ENCODE assay signal across 1 cellular context in the genomic region with DNA sequence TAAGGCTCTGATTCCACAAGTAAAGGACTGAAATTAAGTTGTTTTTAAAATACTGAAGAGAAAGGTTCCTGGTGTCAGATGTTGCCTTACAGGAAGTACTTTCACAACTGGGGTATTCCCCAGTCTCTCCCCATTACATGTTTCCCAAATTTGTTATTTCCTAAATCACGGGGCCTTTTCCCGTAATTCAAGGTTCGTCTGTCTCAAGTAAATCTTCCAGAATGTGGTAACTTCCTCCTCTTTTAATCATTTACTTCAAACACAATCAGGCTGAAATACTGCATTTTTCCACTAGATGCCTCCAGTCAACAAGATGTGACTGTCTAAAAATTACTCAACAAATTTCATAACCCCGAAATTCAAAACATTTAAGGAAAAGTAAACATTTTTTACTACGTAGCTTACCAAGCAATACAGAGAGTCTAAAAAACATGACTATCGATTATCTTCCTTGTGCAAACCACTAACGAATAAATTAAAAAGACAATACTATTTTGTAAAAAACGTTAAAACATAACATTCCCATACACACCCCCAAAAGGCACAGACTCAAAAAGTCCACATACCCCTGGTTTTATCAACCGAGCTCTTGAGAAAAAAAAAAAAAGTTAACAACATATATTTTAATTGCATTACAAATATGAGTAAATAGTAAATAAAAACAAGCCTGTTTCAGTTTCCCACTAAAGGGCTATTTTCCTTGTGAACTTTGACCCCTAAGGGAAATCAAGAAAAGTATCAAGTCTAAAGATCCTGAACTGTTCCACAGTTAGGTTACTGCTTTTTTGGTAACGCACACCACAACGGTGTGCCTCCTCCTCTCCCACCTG.
TF ChIP-seq lines count a peak whose summit lies in the region.

No MANE protein-coding gene starts in this region.

TF ChIP-seq in HepG2, 621 proteins besides CTCF, POLR2A, EP300 and RAD21 (continues in another document):
- TF ChIP-seq NKX3-1 (CRISPR knock-in tag; IDR thresholded peaks at IDR 0.05) (no peak), TP53 (CRISPR knock-in tag; conservative IDR thresholded peaks at IDR 0.05) (0 out of 2 replicates have a peak, but pooled peaks have one; percentile 35), NCOA2 (CRISPR knock-in tag; IDR thresholded peaks at IDR 0.05) (peak; percentile 95), ZNF672 (CRISPR knock-in tag; IDR thresholded peaks at IDR 0.05) (no peak), SOX6 (IDR thresholded peaks at IDR 0.05) (no peak), SOX6 (CRISPR knock-in tag; IDR thresholded peaks at IDR 0.05) (peak; percentile 80; the same call in 1 of the 2 replicates), TBX2 (CRISPR knock-in tag; IDR thresholded peaks at IDR 0.05; ENCODE audit: borderline replicate concordance) (no peak), FOXJ3 (CRISPR knock-in tag; IDR thresholded peaks at IDR 0.05; ENCODE audit: borderline replicate concordance) (peak; percentile 87; the same call in 1 of the 2 replicates), HDAC1 (CRISPR knock-in tag; IDR thresholded peaks at IDR 0.05) (peak; percentile 54), ZNF878 (CRISPR knock-in tag; IDR thresholded peaks at IDR 0.05) (peak; percentile 88; the same call in 1 of the 2 replicates), SMC3 (IDR thresholded peaks at IDR 0.05; ENCODE audit: low read length) (peak; percentile 67), ZKSCAN1 (IDR thresholded peaks at IDR 0.05; ENCODE audit: low read length) (no peak), GFI1 (CRISPR knock-in tag; IDR thresholded peaks at IDR 0.05; ENCODE audit: borderline replicate concordance) (peak; percentile 84), RORA (CRISPR knock-in tag; IDR thresholded peaks at IDR 0.05) (0 out of 2 replicates have a peak, but pooled peaks have one; percentile 27), TGIF2 (CRISPR knock-in tag; IDR thresholded peaks at IDR 0.05) (peak; percentile 86), RELA (CRISPR knock-in tag; IDR thresholded peaks at IDR 0.05) (peak; percentile 100), ZSCAN12 (CRISPR knock-in tag; IDR thresholded peaks at IDR 0.05) (no peak), ZNF781 (CRISPR knock-in tag; IDR thresholded peaks at IDR 0.05; ENCODE audit: borderline replicate concordance, not compliant biosample characterization) (no peak), ZNF441 (CRISPR knock-in tag; IDR thresholded peaks at IDR 0.05; ENCODE audit: borderline replicate concordance) (no peak), ZSCAN9 (CRISPR knock-in tag; IDR thresholded peaks at IDR 0.05; ENCODE audit: borderline replicate concordance) (peak; percentile 55; the same call in 1 of the 2 replicates), KDM6A (CRISPR knock-in tag; IDR thresholded peaks at IDR 0.05; ENCODE audit: low read depth) (peak; percentile 46; the same call in 1 of the 2 replicates), ZNF331 (CRISPR knock-in tag; IDR thresholded peaks at IDR 0.05) (peak; percentile 77; the same call in 1 of the 2 replicates), ZNF335 (CRISPR knock-in tag; IDR thresholded peaks at IDR 0.05) (no peak), ZNF883 (CRISPR knock-in tag; IDR thresholded peaks at IDR 0.05; ENCODE audit: not compliant biosample characterization) (no peak), NFKBIZ (CRISPR knock-in tag; IDR thresholded peaks at IDR 0.05) (peak; percentile 100), MIER3 (CRISPR knock-in tag; IDR thresholded peaks at IDR 0.05; ENCODE audit: borderline replicate concordance) (peak; percentile 75; the same call in 1 of the 2 replicates), ZNF205 (CRISPR knock-in tag; IDR thresholded peaks at IDR 0.05) (peak; percentile 48; the same call in 1 of the 2 replicates), MXD4 (CRISPR knock-in tag; IDR thresholded peaks at IDR 0.05) (peak; percentile 34; the same call in 1 of the 2 replicates)
- TF ChIP-seq, protein P1, sequence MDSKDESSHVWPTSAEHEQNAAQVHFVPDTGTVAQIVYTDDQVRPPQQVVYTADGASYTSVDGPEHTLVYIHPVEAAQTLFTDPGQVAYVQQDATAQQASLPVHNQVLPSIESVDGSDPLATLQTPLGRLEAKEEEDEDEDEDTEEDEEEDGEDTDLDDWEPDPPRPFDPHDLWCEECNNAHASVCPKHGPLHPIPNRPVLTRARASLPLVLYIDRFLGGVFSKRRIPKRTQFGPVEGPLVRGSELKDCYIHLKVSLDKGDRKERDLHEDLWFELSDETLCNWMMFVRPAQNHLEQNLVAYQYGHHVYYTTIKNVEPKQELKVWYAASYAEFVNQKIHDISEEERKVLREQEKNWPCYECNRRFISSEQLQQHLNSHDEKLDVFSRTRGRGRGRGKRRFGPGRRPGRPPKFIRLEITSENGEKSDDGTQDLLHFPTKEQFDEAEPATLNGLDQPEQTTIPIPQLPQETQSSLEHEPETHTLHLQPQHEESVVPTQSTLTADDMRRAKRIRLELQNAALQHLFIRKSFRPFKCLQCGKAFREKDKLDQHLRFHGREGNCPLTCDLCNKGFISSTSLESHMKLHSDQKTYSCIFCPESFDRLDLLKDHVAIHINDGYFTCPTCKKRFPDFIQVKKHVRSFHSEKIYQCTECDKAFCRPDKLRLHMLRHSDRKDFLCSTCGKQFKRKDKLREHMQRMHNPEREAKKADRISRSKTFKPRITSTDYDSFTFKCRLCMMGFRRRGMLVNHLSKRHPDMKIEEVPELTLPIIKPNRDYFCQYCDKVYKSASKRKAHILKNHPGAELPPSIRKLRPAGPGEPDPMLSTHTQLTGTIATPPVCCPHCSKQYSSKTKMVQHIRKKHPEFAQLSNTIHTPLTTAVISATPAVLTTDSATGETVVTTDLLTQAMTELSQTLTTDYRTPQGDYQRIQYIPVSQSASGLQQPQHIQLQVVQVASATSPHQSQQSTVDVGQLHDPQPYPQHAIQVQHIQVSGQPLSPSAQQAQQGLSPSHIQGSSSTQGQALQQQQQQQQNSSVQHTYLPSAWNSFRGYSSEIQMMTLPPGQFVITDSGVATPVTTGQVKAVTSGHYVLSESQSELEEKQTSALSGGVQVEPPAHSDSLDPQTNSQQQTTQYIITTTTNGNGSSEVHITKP (CRISPR knock-in tag; IDR thresholded peaks at IDR 0.05; ENCODE audit: low read depth): peak; percentile 93
- TF ChIP-seq, protein P2, sequence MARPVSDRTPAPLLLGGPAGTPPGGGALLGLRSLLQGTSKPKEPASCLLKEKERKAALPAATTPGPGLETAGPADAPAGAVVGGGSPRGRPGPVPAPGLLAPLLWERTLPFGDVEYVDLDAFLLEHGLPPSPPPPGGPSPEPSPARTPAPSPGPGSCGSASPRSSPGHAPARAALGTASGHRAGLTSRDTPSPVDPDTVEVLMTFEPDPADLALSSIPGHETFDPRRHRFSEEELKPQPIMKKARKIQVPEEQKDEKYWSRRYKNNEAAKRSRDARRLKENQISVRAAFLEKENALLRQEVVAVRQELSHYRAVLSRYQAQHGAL (CRISPR knock-in tag; IDR thresholded peaks at IDR 0.05; ENCODE audit: not compliant biosample characterization): no peak
- TF ChIP-seq, protein P3, sequence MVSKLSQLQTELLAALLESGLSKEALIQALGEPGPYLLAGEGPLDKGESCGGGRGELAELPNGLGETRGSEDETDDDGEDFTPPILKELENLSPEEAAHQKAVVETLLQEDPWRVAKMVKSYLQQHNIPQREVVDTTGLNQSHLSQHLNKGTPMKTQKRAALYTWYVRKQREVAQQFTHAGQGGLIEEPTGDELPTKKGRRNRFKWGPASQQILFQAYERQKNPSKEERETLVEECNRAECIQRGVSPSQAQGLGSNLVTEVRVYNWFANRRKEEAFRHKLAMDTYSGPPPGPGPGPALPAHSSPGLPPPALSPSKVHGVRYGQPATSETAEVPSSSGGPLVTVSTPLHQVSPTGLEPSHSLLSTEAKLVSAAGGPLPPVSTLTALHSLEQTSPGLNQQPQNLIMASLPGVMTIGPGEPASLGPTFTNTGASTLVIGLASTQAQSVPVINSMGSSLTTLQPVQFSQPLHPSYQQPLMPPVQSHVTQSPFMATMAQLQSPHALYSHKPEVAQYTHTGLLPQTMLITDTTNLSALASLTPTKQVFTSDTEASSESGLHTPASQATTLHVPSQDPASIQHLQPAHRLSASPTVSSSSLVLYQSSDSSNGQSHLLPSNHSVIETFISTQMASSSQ (IDR thresholded peaks at IDR 0.05; ENCODE audit: low read depth): peak; percentile 91
- TF ChIP-seq, protein P3 (CRISPR knock-in tag; IDR thresholded peaks at IDR 0.05; ENCODE audit: borderline replicate concordance): peak; percentile 94; the same call in 1 of the 2 replicates
- TF ChIP-seq, protein P4, sequence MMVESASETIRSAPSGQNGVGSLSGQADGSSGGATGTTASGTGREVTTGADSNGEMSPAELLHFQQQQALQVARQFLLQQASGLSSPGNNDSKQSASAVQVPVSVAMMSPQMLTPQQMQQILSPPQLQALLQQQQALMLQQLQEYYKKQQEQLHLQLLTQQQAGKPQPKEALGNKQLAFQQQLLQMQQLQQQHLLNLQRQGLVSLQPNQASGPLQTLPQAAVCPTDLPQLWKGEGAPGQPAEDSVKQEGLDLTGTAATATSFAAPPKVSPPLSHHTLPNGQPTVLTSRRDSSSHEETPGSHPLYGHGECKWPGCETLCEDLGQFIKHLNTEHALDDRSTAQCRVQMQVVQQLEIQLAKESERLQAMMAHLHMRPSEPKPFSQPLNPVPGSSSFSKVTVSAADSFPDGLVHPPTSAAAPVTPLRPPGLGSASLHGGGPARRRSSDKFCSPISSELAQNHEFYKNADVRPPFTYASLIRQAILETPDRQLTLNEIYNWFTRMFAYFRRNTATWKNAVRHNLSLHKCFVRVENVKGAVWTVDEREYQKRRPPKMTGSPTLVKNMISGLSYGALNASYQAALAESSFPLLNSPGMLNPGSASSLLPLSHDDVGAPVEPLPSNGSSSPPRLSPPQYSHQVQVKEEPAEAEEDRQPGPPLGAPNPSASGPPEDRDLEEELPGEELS (CRISPR knock-in tag; IDR thresholded peaks at IDR 0.05): peak; percentile 81
- TF ChIP-seq, protein P5, sequence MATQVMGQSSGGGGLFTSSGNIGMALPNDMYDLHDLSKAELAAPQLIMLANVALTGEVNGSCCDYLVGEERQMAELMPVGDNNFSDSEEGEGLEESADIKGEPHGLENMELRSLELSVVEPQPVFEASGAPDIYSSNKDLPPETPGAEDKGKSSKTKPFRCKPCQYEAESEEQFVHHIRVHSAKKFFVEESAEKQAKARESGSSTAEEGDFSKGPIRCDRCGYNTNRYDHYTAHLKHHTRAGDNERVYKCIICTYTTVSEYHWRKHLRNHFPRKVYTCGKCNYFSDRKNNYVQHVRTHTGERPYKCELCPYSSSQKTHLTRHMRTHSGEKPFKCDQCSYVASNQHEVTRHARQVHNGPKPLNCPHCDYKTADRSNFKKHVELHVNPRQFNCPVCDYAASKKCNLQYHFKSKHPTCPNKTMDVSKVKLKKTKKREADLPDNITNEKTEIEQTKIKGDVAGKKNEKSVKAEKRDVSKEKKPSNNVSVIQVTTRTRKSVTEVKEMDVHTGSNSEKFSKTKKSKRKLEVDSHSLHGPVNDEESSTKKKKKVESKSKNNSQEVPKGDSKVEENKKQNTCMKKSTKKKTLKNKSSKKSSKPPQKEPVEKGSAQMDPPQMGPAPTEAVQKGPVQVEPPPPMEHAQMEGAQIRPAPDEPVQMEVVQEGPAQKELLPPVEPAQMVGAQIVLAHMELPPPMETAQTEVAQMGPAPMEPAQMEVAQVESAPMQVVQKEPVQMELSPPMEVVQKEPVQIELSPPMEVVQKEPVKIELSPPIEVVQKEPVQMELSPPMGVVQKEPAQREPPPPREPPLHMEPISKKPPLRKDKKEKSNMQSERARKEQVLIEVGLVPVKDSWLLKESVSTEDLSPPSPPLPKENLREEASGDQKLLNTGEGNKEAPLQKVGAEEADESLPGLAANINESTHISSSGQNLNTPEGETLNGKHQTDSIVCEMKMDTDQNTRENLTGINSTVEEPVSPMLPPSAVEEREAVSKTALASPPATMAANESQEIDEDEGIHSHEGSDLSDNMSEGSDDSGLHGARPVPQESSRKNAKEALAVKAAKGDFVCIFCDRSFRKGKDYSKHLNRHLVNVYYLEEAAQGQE (IDR thresholded peaks at IDR 0.05; ENCODE audit: borderline replicate concordance in 1 of 2, low read depth in 1 of 2, low read length in 2 of 2): no peak
- TF ChIP-seq, protein P6, sequence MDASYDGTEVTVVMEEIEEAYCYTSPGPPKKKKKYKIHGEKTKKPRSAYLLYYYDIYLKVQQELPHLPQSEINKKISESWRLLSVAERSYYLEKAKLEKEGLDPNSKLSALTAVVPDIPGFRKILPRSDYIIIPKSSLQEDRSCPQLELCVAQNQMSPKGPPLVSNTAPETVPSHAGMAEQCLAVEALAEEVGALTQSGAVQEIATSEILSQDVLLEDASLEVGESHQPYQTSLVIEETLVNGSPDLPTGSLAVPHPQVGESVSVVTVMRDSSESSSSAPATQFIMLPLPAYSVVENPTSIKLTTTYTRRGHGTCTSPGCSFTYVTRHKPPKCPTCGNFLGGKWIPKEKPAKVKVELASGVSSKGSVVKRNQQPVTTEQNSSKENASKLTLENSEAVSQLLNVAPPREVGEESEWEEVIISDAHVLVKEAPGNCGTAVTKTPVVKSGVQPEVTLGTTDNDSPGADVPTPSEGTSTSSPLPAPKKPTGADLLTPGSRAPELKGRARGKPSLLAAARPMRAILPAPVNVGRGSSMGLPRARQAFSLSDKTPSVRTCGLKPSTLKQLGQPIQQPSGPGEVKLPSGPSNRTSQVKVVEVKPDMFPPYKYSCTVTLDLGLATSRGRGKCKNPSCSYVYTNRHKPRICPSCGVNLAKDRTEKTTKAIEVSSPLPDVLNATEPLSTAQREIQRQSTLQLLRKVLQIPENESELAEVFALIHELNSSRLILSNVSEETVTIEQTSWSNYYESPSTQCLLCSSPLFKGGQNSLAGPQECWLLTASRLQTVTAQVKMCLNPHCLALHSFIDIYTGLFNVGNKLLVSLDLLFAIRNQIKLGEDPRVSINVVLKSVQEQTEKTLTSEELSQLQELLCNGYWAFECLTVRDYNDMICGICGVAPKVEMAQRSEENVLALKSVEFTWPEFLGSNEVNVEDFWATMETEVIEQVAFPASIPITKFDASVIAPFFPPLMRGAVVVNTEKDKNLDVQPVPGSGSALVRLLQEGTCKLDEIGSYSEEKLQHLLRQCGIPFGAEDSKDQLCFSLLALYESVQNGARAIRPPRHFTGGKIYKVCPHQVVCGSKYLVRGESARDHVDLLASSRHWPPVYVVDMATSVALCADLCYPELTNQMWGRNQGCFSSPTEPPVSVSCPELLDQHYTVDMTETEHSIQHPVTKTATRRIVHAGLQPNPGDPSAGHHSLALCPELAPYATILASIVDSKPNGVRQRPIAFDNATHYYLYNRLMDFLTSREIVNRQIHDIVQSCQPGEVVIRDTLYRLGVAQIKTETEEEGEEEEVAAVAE (CRISPR knock-in tag; IDR thresholded peaks at IDR 0.05; ENCODE audit: borderline replicate concordance): peak; percentile 59; the same call in 1 of the 2 replicates
